24 cellular contexts compared by ENCODE assay signal in the genomic region with DNA sequence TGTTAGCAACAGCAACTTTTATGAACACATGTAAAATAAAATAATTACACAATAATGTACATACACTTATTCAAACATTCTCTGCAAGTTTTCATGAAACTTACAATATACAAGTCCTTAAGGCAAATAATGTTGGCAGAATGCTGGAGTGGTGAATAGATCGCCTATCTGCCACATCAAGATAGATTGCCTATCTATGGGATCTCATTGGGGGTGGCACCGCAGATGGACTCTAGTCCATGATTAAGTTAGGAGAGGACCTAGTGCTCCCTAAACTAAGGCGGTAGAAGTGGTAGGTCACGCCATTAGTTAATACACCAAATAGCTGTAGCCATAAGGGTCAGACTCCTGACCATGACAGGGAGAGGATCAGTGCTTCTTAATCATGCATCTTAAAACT.
"Had no signal": no experiment of that assay in that cellular context is flagged by ENCODE, and none has a peak within 500 bp of the region (broad histone marks: within the 10 kb centered on the region; RNA-seq: fewer than 3 reads in every experiment).

No MANE protein-coding gene starts in this region.

- FAIRE-seq: colon, endometrium, endothelial cell of umbilical vein, frontal cortex had no signal

- H3K4me3 Mint-ChIP-seq: dendritic cell treated with granulocyte-macrophage colony-stimulating factor and Interleukin-4, amounts not matched to agents 40 ng/mL and 50 ng/mL, for 4 days; effector memory CD8-positive, alpha-beta T cell; endodermal cell had no signal

- DNase-seq: colonic mucosa; cortex of kidney; dermis blood vessel endothelial cell; dorsolateral prefrontal cortex; effector CD4-positive, alpha-beta T cell; effector CD8-positive, alpha-beta T cell; effector memory CD4-positive, alpha-beta T cell; effector memory CD8-positive, alpha-beta T cell; endodermal cell; erythroblast; esophagus squamous epithelium; foreskin fibroblast; foreskin keratinocyte; foreskin melanocyte; gastrocnemius medialis; glutamatergic neuron; head of caudate nucleus; heart left ventricle; heart right ventricle had no signal

- H3K27ac Mint-ChIP-seq: dendritic cell treated with granulocyte-macrophage colony-stimulating factor and Interleukin-4, amounts not matched to agents 40 ng/mL and 50 ng/mL, for 4 days; effector memory CD8-positive, alpha-beta T cell; endodermal cell had no signal

- H3K27me3 Mint-ChIP-seq: dendritic cell treated with granulocyte-macrophage colony-stimulating factor and Interleukin-4, amounts not matched to agents 40 ng/mL and 50 ng/mL, for 4 days; effector memory CD8-positive, alpha-beta T cell had no signal

- H3K9me3 Mint-ChIP-seq: dendritic cell treated with granulocyte-macrophage colony-stimulating factor and Interleukin-4, amounts not matched to agents 40 ng/mL and 50 ng/mL, for 4 days had no signal
